9 cellular contexts compared by ENCODE assay signal in the genomic region with DNA sequence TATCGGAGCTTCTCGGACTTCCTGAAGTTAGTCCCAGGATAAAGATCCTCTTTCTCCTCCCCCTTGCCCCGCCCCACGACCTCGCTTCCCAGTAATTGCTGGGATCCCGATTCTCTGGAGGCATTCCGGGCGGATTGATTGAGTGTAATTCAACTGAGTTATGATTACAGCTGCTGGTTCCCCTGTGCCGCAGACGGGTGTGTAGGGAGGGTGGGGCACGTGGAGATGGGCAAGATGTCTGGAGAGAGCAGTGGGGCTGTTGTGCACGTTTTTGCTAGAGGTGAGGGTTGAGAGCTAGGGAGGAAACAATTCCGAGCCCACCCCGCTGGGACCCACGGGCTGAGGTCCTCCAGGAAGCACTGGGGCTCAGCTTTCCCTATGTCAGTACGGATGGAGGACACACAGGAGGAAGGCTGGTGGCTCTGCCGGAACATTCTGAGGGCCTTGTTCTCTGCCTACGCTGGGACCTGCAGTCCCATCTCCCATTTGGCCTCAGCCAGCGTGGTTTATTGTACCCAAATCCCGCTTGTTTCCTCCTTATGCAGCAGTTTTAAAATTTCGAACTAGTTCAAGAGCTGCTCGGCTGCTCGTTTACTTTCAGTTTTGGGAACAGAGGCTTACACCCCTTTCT. TPM values are rescaled to one million over a fixed set of nuclear protein-coding genes. Genes with fewer than 3 reads are reported as not detected.
DNase-seq lines count a peak whose midpoint lies in the region; ATAC-seq, FAIRE-seq and TF ChIP-seq lines count a peak whose summit lies in the region.
"Had no signal": no experiment of that assay in that cellular context is flagged by ENCODE, and none has a peak within 500 bp of the region (broad histone marks: within the 10 kb centered on the region; RNA-seq: fewer than 3 reads in every experiment).

No MANE protein-coding gene starts in this region.

- H3K4me3 ChIP-seq in right cardiac atrium (ENCODE audit: low read length) (peak overlapping the region; percentile 53), GM12878 (peak overlapping the region; percentile 43; the same call in 1 of the 2 replicates), mucosa of rectum (ENCODE audit: low read length in 2 of 2) (peak overlapping the region; percentile 56 to 78)

- intact Hi-C loops in right cardiac atrium (cut with DNase I) (no loop called here), cardiac septum (cut with DNase I) (no loop called here), GM12878 (cut with micrococcal nuclease; ENCODE audit: unreplicated experiment) (no loop called here)

- no peaks in the 10 kb centered on the region for H4K20me1 ChIP-seq in GM12878 (ENCODE audit: control insufficient read depth, insufficient read depth)

- DNase-seq in right cardiac atrium (no peak), cardiac septum (ENCODE audit: low spot score) (no peak), GM12878 (ENCODE audit: low read depth, low spot score) (no peak), DMS79 treated with DMSO at 0.1 percent for 48 hours (lab: John Stamatoyannopoulos, UW) (no peak), T1000 (lab: John Stamatoyannopoulos, UW) (no peak)

- H3K36me3 ChIP-seq in GM12878 (ENCODE audit: control insufficient read depth in 2 of 2, insufficient read depth in 2 of 2, low read length in 1 of 2) (no peaks in the 10 kb centered on the region), mucosa of rectum (ENCODE audit: control insufficient read depth in 2 of 2, insufficient read depth in 2 of 2, low read length in 2 of 2) (no peaks in the 10 kb centered on the region)

- H3K9me3 ChIP-seq in right cardiac atrium (ENCODE audit: control insufficient read depth, low read length) (no peaks in the 10 kb centered on the region), GM12878 (replicated peaks; ENCODE audit: control insufficient read depth, insufficient read depth, low read length) (peaks cover 3% of the 10 kb centered on the region; the same call in 2 of the 3 replicates), mucosa of rectum (ENCODE audit: control insufficient read depth in 2 of 2, low read length in 2 of 2) (no peaks in the 10 kb centered on the region)

- TF ChIP-seq EP300 in GM12878 (IDR thresholded peaks at IDR 0.05; ENCODE audit: borderline replicate concordance in 1 of 2, control insufficient read depth in 1 of 2, low read depth in 2 of 2, low read length in 2 of 2) = no peak

- peaks cover 6% of the 10 kb centered on the region for H3K4me1 ChIP-seq in right cardiac atrium (ENCODE audit: control insufficient read depth, insufficient read depth, low read length)
- no peaks in the 10 kb centered on the region for H3K4me1 ChIP-seq in GM12878 (ENCODE audit: control insufficient read depth, insufficient read depth, low read length)
- peaks cover 20 to 22% of the 10 kb centered on the region in 2 donors for H3K4me1 ChIP-seq in mucosa of rectum (ENCODE audit: control insufficient read depth in 2 of 2, insufficient read depth in 2 of 2, low read length in 2 of 2)

- no peak for TF ChIP-seq CTCF in GM12878 (IDR thresholded peaks at IDR 0.05 in 2 of 3, conservative IDR thresholded peaks at IDR 0.05 in 1 of 3; ENCODE audit: control insufficient read depth in 2 of 3, extremely low read depth in 1 of 3, insufficient read depth in 1 of 3, low read depth in 3 of 3, low read length in 3 of 3)

- CTCF ChIA-PET in GM12878 (lab: Yijun Ruan, JAX) = interaction anchor here (1.0 to 3.8 kb wide), 3 partner anchors 10 to 38 kb away, joined by 3 to 14 read pairs (median 5); no protein-coding TSS in a partner anchor

- ATAC-seq in right cardiac atrium (no peak), GM12878 (peak; percentile 11), GM19395 (IDR thresholded peaks at IDR 0.05; ENCODE audit: unreplicated experiment) (no peak), HG02973 (IDR thresholded peaks at IDR 0.05; ENCODE audit: unreplicated experiment) (no peak)

- peak overlapping the region; percentile 33 for H2AFZ ChIP-seq in GM12878 (ENCODE audit: control insufficient read depth, low read depth, low read length)

- no peak for FAIRE-seq in GM12878 (lab: Jason Lieb, UNC)

- no peak overlapping the region for H3K9ac ChIP-seq in GM12878 (ENCODE audit: control insufficient read depth, insufficient read depth, low read length)
- no peak overlapping the region for H3K9ac ChIP-seq in mucosa of rectum (ENCODE audit: low read depth in 1 of 2, low read length in 2 of 2)

- RAD21 ChIA-PET in GM12878 (lab: Charles Lee; ENCODE audit: unreplicated experiment) = interaction anchor here (1.1 to 2.6 kb wide), 8 partner anchors 10 to 824 kb away, joined by 3 to 11 read pairs (median 4); no protein-coding TSS in a partner anchor

- no peaks in the 10 kb centered on the region for H3K79me2 ChIP-seq in GM12878 (ENCODE audit: control insufficient read depth, insufficient read depth, low read length)

- no TSS peak for BruUV-seq in GM12878 (replicated peaks; lab: Mats Ljungman, UMichigan)

- 3% methylated on average over 23 of the region's 23 CpGs for WGBS in right cardiac atrium
- WGBS in GM12878 (ENCODE audit: insufficient coverage, insufficient replicate concordance, low lambda C conversion rate, missing lambda C conversion rate) = 25% methylated on average over 22 of the region's 23 CpGs

- no peaks in the 10 kb centered on the region for H3K27me3 ChIP-seq in right cardiac atrium (ENCODE audit: control insufficient read depth, insufficient read depth)
- peaks cover 13 to 41% of the 10 kb centered on the region in 2 experiments for H3K27me3 ChIP-seq in GM12878 (replicated peaks in 1 of 2; ENCODE audit: control insufficient read depth in 2 of 2, insufficient read depth in 2 of 2, low read length in 1 of 2)
- peaks cover 47 to 52% of the 10 kb centered on the region in 2 donors for H3K27me3 ChIP-seq in mucosa of rectum (ENCODE audit: control insufficient read depth in 2 of 2, insufficient read depth in 2 of 2, low read length in 2 of 2)

- H3K27ac ChIP-seq in right cardiac atrium (ENCODE audit: low read length) (no peak overlapping the region), GM12878 (ENCODE audit: control insufficient read depth, insufficient read depth) (no peak overlapping the region), mucosa of rectum (ENCODE audit: low read depth in 2 of 2, low read length in 2 of 2) (no peak overlapping the region)

- SMC1A ChIA-PET in GM12878 (lab: Charles Lee; ENCODE audit: uncharacterized antibody, unreplicated experiment) = interaction anchor here (0.6 to 2.5 kb wide), 14 partner anchors 10 to 1084 kb away, joined by 3 to 17 read pairs (median 4); no protein-coding TSS in a partner anchor

- no peak for TF ChIP-seq RAD21 in GM12878 (IDR thresholded peaks at IDR 0.05; ENCODE audit: insufficient read depth, low read depth, low read length)

- POLR2A ChIA-PET in GM12878 (lab: Charles Lee) = interaction anchor here (0.8 to 2.0 kb wide), 5 partner anchors 10 to 406 kb away, joined by 3 to 6 read pairs (median 3); no protein-coding TSS in a partner anchor

- no peak for TF ChIP-seq POLR2A in GM12878 (IDR thresholded peaks at IDR 0.05; ENCODE audit: low read depth, low read length)

- in situ Hi-C loops in GM12878 (cut with MboI) = no loop called here

- H3K4me2 ChIP-seq in GM12878 (ENCODE audit: control insufficient read depth, insufficient read depth) = peak overlapping the region; percentile 89

TF ChIP-seq in GM12878, 131 proteins besides CTCF, POLR2A, EP300 and RAD21 (continues in another document):
- TF ChIP-seq RAD51 (IDR thresholded peaks at IDR 0.05) = no peak
- TF ChIP-seq BHLHE40 (IDR thresholded peaks at IDR 0.05; ENCODE audit: borderline replicate concordance in 1 of 2, low read depth in 2 of 2, low read length in 1 of 2) = peak in 1 of 2 experiments; percentile 53; a peak in 1 of 4 replicates
- TF ChIP-seq, protein P1, sequence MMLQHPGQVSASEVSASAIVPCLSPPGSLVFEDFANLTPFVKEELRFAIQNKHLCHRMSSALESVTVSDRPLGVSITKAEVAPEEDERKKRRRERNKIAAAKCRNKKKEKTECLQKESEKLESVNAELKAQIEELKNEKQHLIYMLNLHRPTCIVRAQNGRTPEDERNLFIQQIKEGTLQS (IDR thresholded peaks at IDR 0.05; ENCODE audit: borderline replicate concordance, extremely low read depth, low read depth, low read length) = no peak

RNA-seq across cellular contexts. Expression of gene DMRT2, which starts 2.4 kb away (rescaled TPM):
- total RNA-seq in right cardiac atrium = not detected
- polyA plus RNA-seq in right cardiac atrium = 0.09 TPM
- 0.19 TPM for total RNA-seq in cardiac septum
- total RNA-seq in GM12878 (2013; cell fraction: nucleolus; rRNA removed) = 0.51 and 0.92 TPM in 2 replicates
- 0.65 and 1.1 TPM in 2 replicates for total RNA-seq in GM12878 (2014; rRNA removed)
- 0.55 and 0.63 TPM in 2 replicates for total RNA-seq in GM12878 (2014; rRNA removed; fragmentation: Illumina TruSeq; extraction: Trizol)
- total RNA-seq in GM12878 (2021) = 0.82 and 1.0 TPM in 2 replicates
- not detected for polyA plus RNA-seq in GM12878 (2011; ENCODE audit: low read depth)
- polyA plus RNA-seq in GM12878 (2011; rRNA removed) = 43.1 and 50.2 TPM in 2 replicates
- 56.3 and 59.9 TPM in 2 replicates for polyA plus RNA-seq in GM12878 (2011; cell fraction: cytosol; rRNA removed)
- 64.5 and 78.7 TPM in 2 replicates for polyA plus RNA-seq in GM12878 (2011; cell fraction: nucleus; rRNA removed)
- not detected in 2 replicates for polyA plus RNA-seq in GM12878 (2012)
- polyA plus RNA-seq in GM12878 (2014; fragmentation: Illumina TruSeq; extraction: Trizol) = 0.57 and 0.82 TPM in 2 replicates
- polyA plus RNA-seq in GM12878 (2014; fragmentation: Nextera tagmentation; extraction: Ambion mirVana) = under 1 TPM; 0.08 to 0.18 TPM
- 0.69 and 0.96 TPM in 2 replicates for polyA plus RNA-seq in GM12878 (2014; rRNA removed)
- under 1 TPM; 0.09 to 0.70 TPM for polyA plus RNA-seq in GM12878 (2016; fragmentation: Nextera tagmentation; extraction: Ambion mirVana)
- polyA minus RNA-seq in GM12878 (2011; rRNA and poly(A)+ RNA removed) = 50.6 and 74.6 TPM in 2 replicates
- 19.9 and 24.5 TPM in 2 replicates for polyA minus RNA-seq in GM12878 (2011; cell fraction: cytosol; rRNA and poly(A)+ RNA removed)
- polyA minus RNA-seq in GM12878 (2011; cell fraction: nucleus; rRNA and poly(A)+ RNA removed) = 54.0 and 96.1 TPM in 2 replicates
- total RNA-seq: pulmonary artery endothelial cell had no signal
